23 cellular contexts compared by ENCODE assay signal in genomic region chr3:188088948-188089685, GRCh38.
"Had no signal": no experiment of that assay in that cellular context is flagged by ENCODE, and none has a peak within 500 bp of the region (broad histone marks: within the 10 kb centered on the region; RNA-seq: fewer than 3 reads in every experiment).

No MANE protein-coding gene starts in this region.

- H3K9ac ChIP-seq: neural progenitor cell had no signal

- ATAC-seq: left lung; naive thymus-derived CD8-positive, alpha-beta T cell; stimulated activated memory B cell treated with anti-CD40 and anti-IgM and Interleukin-4, amounts not matched to agents 10 μg/mL and 1 μg/mL and 100 μg/mL, for 72 hours had no signal

- H3K4me3 ChIP-seq: left lung, lung, neural progenitor cell, sigmoid colon, smooth muscle cell, stomach, suprapubic skin, tibial nerve had no signal

- H3K9me3 ChIP-seq: left lung, sigmoid colon, stomach, suprapubic skin, tibial nerve had no signal

- H3K4me2 ChIP-seq: neural progenitor cell, smooth muscle cell had no signal

- H3K27ac ChIP-seq: left lung, neural progenitor cell, sigmoid colon, stomach, suprapubic skin, tibial nerve had no signal

- H2AFZ ChIP-seq: neural progenitor cell had no signal

- H3K4me1 ChIP-seq: neural progenitor cell, sigmoid colon, tibial nerve had no signal

- H3K27me3 ChIP-seq: left lung, neural progenitor cell, sigmoid colon, stomach, suprapubic skin, tibial nerve had no signal

- DNase-seq: activated B cell treated with CpG ODN at 0.5 μM for 24 hours; activated CD4-positive, alpha-beta T cell treated with anti-CD3 and anti-CD28 coated beads for 4 hours; activated CD4-positive, alpha-beta T cell treated with anti-CD3 and anti-CD28 coated beads, Interleukin-2, amount 50 U/mL, for 48 hours; activated CD8-positive, alpha-beta memory T cell treated with anti-CD3 and anti-CD28 coated beads, Interleukin-2, amount 50 U/mL, for 48 hours; activated naive CD4-positive, alpha-beta T cell treated with Interleukin-2 at 50 U/mL for 16 hours; activated naive CD8-positive, alpha-beta T cell treated with anti-CD3 and anti-CD28 coated beads for 36 hours; activated T-cell treated with anti-CD3 and anti-CD28 coated beads, Interleukin-2, amount 50 U/mL, for 48 hours; amniotic stem cell; cerebellar nuclear complex; erythroblast; foreskin melanocyte; left lung; naive thymus-derived CD8-positive, alpha-beta T cell; sigmoid colon; stimulated activated CD4-positive, alpha-beta T cell treated with anti-CD3 and anti-CD28 coated beads, Interleukin-15, amount 100 ng/mL, for 24 hours; stomach; T-helper 9 cell had no signal

- H3K36me3 ChIP-seq: left lung, neural progenitor cell, sigmoid colon, stomach, suprapubic skin, tibial nerve had no signal
